1 cellular context compared by ENCODE assay signal in the genomic region with DNA sequence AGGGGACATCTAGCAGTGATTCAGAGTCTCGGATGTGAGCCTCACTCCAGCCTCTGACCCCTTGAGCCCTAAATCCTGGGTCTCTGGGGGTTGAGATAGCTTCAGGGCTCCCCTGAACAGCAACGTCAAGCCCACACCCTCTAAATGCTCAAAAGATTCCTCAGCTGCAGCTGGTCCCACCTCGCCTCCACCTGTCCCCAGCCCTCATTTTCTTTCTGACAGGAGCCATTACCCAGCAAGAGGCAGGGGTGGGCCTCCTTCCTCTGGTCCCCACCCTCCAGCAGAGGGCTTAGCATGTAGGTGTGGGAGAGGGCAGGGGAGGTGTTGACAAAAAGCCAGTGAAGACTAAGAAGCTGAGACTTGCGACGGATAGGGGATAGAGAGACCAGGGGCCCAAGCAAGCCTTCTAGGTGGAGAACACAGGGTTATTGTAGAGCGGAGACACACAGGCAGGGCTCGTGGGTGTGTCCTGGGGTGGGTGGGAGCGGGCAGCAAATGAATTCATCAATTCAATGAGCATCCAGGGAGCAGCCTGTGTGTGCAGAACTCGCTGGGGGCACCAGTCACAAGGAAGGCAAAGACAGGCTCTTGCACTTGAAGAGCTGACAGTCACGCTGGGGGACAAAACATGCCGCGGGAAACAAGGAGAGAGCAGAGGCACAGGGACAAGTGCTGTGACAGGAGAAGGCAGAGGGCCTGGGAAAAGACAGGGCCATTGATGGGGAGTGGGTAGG.
TF ChIP-seq lines count a peak whose summit lies in the region.

No MANE protein-coding gene starts in this region.

TF ChIP-seq in K562, 482 proteins besides CTCF, POLR2A, EP300 and RAD21:
- TF ChIP-seq, protein P1, sequence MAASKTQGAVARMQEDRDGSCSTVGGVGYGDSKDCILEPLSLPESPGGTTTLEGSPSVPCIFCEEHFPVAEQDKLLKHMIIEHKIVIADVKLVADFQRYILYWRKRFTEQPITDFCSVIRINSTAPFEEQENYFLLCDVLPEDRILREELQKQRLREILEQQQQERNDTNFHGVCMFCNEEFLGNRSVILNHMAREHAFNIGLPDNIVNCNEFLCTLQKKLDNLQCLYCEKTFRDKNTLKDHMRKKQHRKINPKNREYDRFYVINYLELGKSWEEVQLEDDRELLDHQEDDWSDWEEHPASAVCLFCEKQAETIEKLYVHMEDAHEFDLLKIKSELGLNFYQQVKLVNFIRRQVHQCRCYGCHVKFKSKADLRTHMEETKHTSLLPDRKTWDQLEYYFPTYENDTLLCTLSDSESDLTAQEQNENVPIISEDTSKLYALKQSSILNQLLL (CRISPR knock-in tag; IDR thresholded peaks at IDR 0.05; ENCODE audit: borderline replicate concordance), result no peak
- TF ChIP-seq ZNF445 (CRISPR knock-in tag; IDR thresholded peaks at IDR 0.05; ENCODE audit: low read depth) (no peak), KDM2B (CRISPR knock-in tag; IDR thresholded peaks at IDR 0.05) (no peak), ARNT (IDR thresholded peaks at IDR 0.05) (no peak), MTA3 (IDR thresholded peaks at IDR 0.05; ENCODE audit: borderline replicate concordance) (no peak), ZNF699 (CRISPR knock-in tag; IDR thresholded peaks at IDR 0.05; ENCODE audit: insufficient replicate concordance) (no peak)
- TF ChIP-seq, protein P2, sequence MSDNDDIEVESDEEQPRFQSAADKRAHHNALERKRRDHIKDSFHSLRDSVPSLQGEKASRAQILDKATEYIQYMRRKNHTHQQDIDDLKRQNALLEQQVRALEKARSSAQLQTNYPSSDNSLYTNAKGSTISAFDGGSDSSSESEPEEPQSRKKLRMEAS (CRISPR knock-in tag; IDR thresholded peaks at IDR 0.05), result 0 out of 2 replicates have a peak, but pooled peaks have one; percentile 1
TF ChIP-seq in K562: peak in this region for 1.
